7 cellular contexts compared by ENCODE assay signal in genomic region chr12:118372541-118373495, GRCh38. TPM values are rescaled to one million over a fixed set of nuclear protein-coding genes. Genes with fewer than 3 reads are reported as not detected.
DNase-seq lines count a peak whose midpoint lies in the region; ATAC-seq, FAIRE-seq and TF ChIP-seq lines count a peak whose summit lies in the region.

TAOK3 (minus strand) TSS chr12:118372907; CDS start chr12:118255567, 117,340 bp downstream.

- peak; percentile 97 for FAIRE-seq in GM18507 (lab: Jason Lieb, UNC)

- ATAC-seq in HG02981 (IDR thresholded peaks at IDR 0.05; ENCODE audit: unreplicated experiment), result peak; percentile 78

- in situ Hi-C loops in astrocyte of the cerebellum (cut with HindIII; ENCODE audit: low sequenced_read_pairs), result no loop called here

- no peak for TF ChIP-seq CTCF in astrocyte of the cerebellum (IDR thresholded peaks at IDR 0.05; ENCODE audit: low read depth, low read length, missing control alignments)

- DNase-seq in GM18507 (ENCODE audit: extremely low spot score, insufficient read length, low read depth) (peak; percentile 89), NCI-H2029 treated with DMSO at 0.1 percent for 48 hours (lab: John Stamatoyannopoulos, UW) (peak; percentile 96), T-helper 9 cell (peak; percentile 95), astrocyte of the cerebellum (ENCODE audit: low read depth) (peak; percentile 95), hepatic stellate cell (ENCODE audit: low spot score) (peak; percentile 96), renal cortical epithelial cell (ENCODE audit: low read depth) (peak; percentile 88)

- peak within 1 kb of the TSS; percentile 90 for H3K4me3 ChIP-seq in astrocyte of the cerebellum (ENCODE audit: low read depth, low read length)

RNA-seq across cellular contexts. Expression of gene TAOK3, which starts in this region (rescaled TPM):
- total RNA-seq in renal cortical epithelial cell, result 17.4 and 57.8 TPM in 2 replicates

Comparison
In these comparisons a context has a peak if more than half of its experiments do, and no peak if none do; other contexts are left out.
1. Peak in every context shown above with its lines: DNase-seq, ATAC-seq and H3K4me3 ChIP-seq.